In the genomic region with DNA sequence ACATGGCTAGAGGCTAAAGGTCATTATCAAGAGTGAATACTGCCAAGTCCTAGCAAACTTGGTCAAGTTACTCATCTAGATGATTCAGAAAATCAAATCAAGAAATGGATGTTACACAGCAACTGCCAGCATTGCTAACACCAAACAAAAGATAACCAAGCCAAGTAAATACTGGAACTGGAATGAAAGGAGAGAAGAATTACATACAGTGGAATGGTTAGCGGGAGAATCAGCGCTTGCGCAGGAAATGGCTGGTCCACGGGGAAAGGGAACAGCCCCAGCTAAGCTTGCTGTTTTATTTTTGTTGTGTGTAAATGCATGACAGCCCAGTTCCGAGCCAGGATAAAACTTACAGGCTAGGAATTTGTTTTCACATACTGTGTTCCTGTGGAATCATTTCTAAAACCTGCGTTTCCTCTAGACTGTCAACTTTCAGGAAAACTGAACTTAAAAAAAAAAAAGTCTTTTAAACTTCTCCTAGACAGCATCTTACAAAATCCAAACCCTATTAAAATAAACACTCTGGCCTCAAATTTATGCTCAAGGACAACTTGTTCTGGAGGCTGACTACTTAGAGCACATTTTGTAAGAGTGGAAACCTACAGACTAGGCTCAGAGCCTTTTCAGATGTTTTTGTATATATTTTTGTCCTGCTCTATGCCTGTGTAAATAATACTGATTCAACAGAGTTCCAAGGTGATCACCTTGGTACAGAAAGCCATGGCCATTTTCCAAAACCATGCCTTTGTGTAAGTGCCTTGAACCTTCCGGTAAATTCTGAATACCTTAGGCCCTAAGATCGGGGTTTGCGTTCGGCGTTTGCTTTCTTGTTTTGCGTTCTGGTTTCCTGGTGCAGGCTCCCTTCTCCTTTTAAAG, we compare ENCODE assay signal across 1 cellular context.
TF ChIP-seq lines count a peak whose summit lies in the region.

No MANE protein-coding gene starts in this region.

TF ChIP-seq in HepG2, 621 proteins besides CTCF, POLR2A, EP300 and RAD21 (continued from another document and continues in another):
- TF ChIP-seq HOXA3 (CRISPR knock-in tag; IDR thresholded peaks at IDR 0.05) (peak; percentile 11; the same call in 1 of the 2 replicates), BRCA1 (CRISPR knock-in tag; IDR thresholded peaks at IDR 0.05) (0 out of 2 replicates have a peak, but pooled peaks have one; percentile 39), RCOR2 (CRISPR knock-in tag; IDR thresholded peaks at IDR 0.05) (peak; percentile 53; the same call in 1 of the 2 replicates), ZNF782 (CRISPR knock-in tag; IDR thresholded peaks at IDR 0.05; ENCODE audit: borderline replicate concordance) (no peak), TCF7 (IDR thresholded peaks at IDR 0.05; ENCODE audit: low read depth) (peak; percentile 54), FOSL1 (CRISPR knock-in tag; IDR thresholded peaks at IDR 0.05; ENCODE audit: borderline replicate concordance) (peak; percentile 21; the same call in 1 of the 2 replicates), SOX13 (IDR thresholded peaks at IDR 0.05) (no peak), SOX13 (CRISPR knock-in tag; conservative IDR thresholded peaks at IDR 0.05 in 1 of 2, IDR thresholded peaks at IDR 0.05 in 1 of 2) (peak in 1 of 2 experiments; percentile 89; a peak in 2 of 4 replicates), ZNF737 (CRISPR knock-in tag; IDR thresholded peaks at IDR 0.05; ENCODE audit: borderline replicate concordance) (no peak), CAMTA2 (CRISPR knock-in tag; IDR thresholded peaks at IDR 0.05; ENCODE audit: borderline replicate concordance) (no peak), KDM2A (CRISPR knock-in tag; IDR thresholded peaks at IDR 0.05; ENCODE audit: borderline replicate concordance, low read depth) (0 out of 2 replicates have a peak, but pooled peaks have one; percentile 14), TCF7L2 (IDR thresholded peaks at IDR 0.05; ENCODE audit: low read depth, low read length) (0 out of 2 replicates have a peak, but pooled peaks have one; percentile 15), FOXO1 (CRISPR knock-in tag; IDR thresholded peaks at IDR 0.05) (peak; percentile 74; the same call in 1 of the 2 replicates), NFIC (IDR thresholded peaks at IDR 0.05; ENCODE audit: low read length) (peak; percentile 68; the same call in 1 of the 2 replicates), KDM4B (CRISPR knock-in tag; IDR thresholded peaks at IDR 0.05) (no peak), ZBTB20 (CRISPR knock-in tag; IDR thresholded peaks at IDR 0.05; ENCODE audit: borderline replicate concordance, low read depth) (0 out of 2 replicates have a peak, but pooled peaks have one; percentile 30), SAP130 (CRISPR knock-in tag; IDR thresholded peaks at IDR 0.05; ENCODE audit: low read depth) (peak; percentile 52; the same call in 1 of the 2 replicates), NCOA2 (CRISPR knock-in tag; IDR thresholded peaks at IDR 0.05) (peak; percentile 98), RXRB (CRISPR knock-in tag; IDR thresholded peaks at IDR 0.05; ENCODE audit: borderline replicate concordance) (peak; percentile 54; the same call in 1 of the 2 replicates), MED13 (CRISPR knock-in tag; IDR thresholded peaks at IDR 0.05) (0 out of 2 replicates have a peak, but pooled peaks have one; percentile 68), FOXA3 (CRISPR knock-in tag; IDR thresholded peaks at IDR 0.05) (peak; percentile 84), MAZ (IDR thresholded peaks at IDR 0.05; ENCODE audit: borderline replicate concordance, low read depth, low read length) (no peak), MAZ (CRISPR knock-in tag; IDR thresholded peaks at IDR 0.05; ENCODE audit: low read depth) (no peak), GABPB1 (CRISPR knock-in tag; IDR thresholded peaks at IDR 0.05) (0 out of 2 replicates have a peak, but pooled peaks have one; percentile 15)
- TF ChIP-seq, protein P1, sequence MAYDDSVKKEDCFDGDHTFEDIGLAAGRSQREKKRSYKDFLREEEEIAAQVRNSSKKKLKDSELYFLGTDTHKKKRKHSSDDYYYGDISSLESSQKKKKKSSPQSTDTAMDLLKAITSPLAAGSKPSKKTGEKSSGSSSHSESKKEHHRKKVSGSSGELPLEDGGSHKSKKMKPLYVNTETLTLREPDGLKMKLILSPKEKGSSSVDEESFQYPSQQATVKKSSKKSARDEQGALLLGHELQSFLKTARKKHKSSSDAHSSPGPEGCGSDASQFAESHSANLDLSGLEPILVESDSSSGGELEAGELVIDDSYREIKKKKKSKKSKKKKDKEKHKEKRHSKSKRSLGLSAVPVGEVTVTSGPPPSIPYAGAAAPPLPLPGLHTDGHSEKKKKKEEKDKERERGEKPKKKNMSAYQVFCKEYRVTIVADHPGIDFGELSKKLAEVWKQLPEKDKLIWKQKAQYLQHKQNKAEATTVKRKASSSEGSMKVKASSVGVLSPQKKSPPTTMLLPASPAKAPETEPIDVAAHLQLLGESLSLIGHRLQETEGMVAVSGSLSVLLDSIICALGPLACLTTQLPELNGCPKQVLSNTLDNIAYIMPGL (CRISPR knock-in tag; IDR thresholded peaks at IDR 0.05; ENCODE audit: borderline replicate concordance in 1 of 2, low read depth in 1 of 2), result 0 out of 4 replicates have a peak, but pooled peaks of 1 of the 2 experiments have one; percentile 10
- TF ChIP-seq, protein P2, sequence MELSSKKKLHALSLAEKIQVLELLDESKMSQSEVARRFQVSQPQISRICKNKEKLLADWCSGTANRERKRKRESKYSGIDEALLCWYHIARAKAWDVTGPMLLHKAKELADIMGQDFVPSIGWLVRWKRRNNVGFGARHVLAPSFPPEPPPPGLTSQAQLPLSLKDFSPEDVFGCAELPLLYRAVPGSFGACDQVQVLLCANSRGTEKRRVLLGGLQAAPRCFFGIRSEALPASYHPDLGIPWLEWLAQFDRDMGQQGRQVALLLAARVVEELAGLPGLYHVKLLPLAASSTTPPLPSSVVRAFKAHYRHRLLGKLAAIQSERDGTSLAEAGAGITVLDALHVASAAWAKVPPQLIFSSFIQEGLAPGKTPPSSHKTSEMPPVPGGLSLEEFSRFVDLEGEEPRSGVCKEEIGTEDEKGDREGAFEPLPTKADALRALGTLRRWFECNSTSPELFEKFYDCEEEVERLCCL (CRISPR knock-in tag; IDR thresholded peaks at IDR 0.05; ENCODE audit: borderline replicate concordance), result no peak
- TF ChIP-seq, protein P3, sequence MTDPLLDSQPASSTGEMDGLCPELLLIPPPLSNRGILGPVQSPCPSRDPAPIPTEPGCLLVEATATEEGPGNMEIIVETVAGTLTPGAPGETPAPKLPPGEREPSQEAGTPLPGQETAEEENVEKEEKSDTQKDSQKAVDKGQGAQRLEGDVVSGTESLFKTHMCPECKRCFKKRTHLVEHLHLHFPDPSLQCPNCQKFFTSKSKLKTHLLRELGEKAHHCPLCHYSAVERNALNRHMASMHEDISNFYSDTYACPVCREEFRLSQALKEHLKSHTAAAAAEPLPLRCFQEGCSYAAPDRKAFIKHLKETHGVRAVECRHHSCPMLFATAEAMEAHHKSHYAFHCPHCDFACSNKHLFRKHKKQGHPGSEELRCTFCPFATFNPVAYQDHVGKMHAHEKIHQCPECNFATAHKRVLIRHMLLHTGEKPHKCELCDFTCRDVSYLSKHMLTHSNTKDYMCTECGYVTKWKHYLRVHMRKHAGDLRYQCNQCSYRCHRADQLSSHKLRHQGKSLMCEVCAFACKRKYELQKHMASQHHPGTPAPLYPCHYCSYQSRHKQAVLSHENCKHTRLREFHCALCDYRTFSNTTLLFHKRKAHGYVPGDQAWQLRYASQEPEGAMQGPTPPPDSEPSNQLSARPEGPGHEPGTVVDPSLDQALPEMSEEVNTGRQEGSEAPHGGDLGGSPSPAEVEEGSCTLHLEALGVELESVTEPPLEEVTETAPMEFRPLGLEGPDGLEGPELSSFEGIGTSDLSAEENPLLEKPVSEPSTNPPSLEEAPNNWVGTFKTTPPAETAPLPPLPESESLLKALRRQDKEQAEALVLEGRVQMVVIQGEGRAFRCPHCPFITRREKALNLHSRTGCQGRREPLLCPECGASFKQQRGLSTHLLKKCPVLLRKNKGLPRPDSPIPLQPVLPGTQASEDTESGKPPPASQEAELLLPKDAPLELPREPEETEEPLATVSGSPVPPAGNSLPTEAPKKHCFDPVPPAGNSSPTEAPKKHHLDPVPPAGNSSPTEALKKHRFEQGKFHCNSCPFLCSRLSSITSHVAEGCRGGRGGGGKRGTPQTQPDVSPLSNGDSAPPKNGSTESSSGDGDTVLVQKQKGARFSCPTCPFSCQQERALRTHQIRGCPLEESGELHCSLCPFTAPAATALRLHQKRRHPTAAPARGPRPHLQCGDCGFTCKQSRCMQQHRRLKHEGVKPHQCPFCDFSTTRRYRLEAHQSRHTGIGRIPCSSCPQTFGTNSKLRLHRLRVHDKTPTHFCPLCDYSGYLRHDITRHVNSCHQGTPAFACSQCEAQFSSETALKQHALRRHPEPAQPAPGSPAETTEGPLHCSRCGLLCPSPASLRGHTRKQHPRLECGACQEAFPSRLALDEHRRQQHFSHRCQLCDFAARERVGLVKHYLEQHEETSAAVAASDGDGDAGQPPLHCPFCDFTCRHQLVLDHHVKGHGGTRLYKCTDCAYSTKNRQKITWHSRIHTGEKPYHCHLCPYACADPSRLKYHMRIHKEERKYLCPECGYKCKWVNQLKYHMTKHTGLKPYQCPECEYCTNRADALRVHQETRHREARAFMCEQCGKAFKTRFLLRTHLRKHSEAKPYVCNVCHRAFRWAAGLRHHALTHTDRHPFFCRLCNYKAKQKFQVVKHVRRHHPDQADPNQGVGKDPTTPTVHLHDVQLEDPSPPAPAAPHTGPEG (CRISPR knock-in tag; IDR thresholded peaks at IDR 0.05), result peak; percentile 35; the same call in 1 of the 2 replicates
- TF ChIP-seq, protein P4, sequence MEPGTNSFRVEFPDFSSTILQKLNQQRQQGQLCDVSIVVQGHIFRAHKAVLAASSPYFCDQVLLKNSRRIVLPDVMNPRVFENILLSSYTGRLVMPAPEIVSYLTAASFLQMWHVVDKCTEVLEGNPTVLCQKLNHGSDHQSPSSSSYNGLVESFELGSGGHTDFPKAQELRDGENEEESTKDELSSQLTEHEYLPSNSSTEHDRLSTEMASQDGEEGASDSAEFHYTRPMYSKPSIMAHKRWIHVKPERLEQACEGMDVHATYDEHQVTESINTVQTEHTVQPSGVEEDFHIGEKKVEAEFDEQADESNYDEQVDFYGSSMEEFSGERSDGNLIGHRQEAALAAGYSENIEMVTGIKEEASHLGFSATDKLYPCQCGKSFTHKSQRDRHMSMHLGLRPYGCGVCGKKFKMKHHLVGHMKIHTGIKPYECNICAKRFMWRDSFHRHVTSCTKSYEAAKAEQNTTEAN (CRISPR knock-in tag; conservative IDR thresholded peaks at IDR 0.05), result 0 out of 2 replicates have a peak, but pooled peaks have one; percentile 61
- TF ChIP-seq, protein P5, sequence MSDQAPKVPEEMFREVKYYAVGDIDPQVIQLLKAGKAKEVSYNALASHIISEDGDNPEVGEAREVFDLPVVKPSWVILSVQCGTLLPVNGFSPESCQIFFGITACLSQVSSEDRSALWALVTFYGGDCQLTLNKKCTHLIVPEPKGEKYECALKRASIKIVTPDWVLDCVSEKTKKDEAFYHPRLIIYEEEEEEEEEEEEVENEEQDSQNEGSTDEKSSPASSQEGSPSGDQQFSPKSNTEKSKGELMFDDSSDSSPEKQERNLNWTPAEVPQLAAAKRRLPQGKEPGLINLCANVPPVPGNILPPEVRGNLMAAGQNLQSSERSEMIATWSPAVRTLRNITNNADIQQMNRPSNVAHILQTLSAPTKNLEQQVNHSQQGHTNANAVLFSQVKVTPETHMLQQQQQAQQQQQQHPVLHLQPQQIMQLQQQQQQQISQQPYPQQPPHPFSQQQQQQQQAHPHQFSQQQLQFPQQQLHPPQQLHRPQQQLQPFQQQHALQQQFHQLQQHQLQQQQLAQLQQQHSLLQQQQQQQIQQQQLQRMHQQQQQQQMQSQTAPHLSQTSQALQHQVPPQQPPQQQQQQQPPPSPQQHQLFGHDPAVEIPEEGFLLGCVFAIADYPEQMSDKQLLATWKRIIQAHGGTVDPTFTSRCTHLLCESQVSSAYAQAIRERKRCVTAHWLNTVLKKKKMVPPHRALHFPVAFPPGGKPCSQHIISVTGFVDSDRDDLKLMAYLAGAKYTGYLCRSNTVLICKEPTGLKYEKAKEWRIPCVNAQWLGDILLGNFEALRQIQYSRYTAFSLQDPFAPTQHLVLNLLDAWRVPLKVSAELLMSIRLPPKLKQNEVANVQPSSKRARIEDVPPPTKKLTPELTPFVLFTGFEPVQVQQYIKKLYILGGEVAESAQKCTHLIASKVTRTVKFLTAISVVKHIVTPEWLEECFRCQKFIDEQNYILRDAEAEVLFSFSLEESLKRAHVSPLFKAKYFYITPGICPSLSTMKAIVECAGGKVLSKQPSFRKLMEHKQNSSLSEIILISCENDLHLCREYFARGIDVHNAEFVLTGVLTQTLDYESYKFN (CRISPR knock-in tag; conservative IDR thresholded peaks at IDR 0.05), result peak; percentile 75
- TF ChIP-seq, protein P6, sequence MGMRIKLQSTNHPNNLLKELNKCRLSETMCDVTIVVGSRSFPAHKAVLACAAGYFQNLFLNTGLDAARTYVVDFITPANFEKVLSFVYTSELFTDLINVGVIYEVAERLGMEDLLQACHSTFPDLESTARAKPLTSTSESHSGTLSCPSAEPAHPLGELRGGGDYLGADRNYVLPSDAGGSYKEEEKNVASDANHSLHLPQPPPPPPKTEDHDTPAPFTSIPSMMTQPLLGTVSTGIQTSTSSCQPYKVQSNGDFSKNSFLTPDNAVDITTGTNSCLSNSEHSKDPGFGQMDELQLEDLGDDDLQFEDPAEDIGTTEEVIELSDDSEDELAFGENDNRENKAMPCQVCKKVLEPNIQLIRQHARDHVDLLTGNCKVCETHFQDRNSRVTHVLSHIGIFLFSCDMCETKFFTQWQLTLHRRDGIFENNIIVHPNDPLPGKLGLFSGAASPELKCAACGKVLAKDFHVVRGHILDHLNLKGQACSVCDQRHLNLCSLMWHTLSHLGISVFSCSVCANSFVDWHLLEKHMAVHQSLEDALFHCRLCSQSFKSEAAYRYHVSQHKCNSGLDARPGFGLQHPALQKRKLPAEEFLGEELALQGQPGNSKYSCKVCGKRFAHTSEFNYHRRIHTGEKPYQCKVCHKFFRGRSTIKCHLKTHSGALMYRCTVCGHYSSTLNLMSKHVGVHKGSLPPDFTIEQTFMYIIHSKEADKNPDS (CRISPR knock-in tag; IDR thresholded peaks at IDR 0.05), result no peak
- TF ChIP-seq, protein P7, sequence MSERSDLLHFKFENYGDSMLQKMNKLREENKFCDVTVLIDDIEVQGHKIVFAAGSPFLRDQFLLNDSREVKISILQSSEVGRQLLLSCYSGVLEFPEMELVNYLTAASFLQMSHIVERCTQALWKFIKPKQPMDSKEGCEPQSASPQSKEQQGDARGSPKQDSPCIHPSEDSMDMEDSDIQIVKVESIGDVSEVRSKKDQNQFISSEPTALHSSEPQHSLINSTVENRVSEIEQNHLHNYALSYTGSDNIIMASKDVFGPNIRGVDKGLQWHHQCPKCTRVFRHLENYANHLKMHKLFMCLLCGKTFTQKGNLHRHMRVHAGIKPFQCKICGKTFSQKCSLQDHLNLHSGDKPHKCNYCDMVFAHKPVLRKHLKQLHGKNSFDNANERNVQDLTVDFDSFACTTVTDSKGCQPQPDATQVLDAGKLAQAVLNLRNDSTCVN (CRISPR knock-in tag; IDR thresholded peaks at IDR 0.05; ENCODE audit: borderline replicate concordance), result 0 out of 2 replicates have a peak, but pooled peaks have one; percentile 67
